In the genomic region with DNA sequence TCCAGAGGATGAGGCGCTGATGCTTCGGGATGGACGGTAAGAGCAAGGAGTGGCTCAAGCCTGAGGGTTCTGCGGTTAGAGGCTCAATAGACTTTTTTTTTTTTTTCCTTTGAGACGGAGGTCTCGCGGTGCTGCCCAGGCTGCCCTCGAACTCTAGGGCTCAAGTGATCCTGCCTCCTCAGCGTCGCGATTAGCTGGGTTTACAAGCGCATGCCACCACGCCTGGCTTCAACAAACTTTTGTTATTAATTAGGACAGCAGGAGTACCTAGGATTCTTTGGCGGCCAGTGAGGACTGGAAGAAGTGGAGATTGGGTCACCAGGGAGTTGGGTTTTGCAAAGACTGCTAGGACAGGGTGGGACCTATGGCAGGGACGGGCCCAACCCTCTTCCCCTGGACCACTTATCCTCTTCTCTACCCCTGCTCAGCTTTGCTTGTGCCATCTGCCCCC, we compare ENCODE assay signal across 8 cellular contexts. TPM values are rescaled to one million over a fixed set of nuclear protein-coding genes. Genes with fewer than 3 reads are reported as not detected.
DNase-seq lines count a peak whose midpoint lies in the region; ATAC-seq and TF ChIP-seq lines count a peak whose summit lies in the region.

No MANE protein-coding gene starts in this region.

- DNase-seq in GM04504 (ENCODE audit: low read depth): peak; percentile 45
- no peak for DNase-seq in LNCaP clone FGC (ENCODE audit: low read depth)
- DNase-seq in astrocyte of the cerebellum (ENCODE audit: low read depth): no peak
- DNase-seq in kidney epithelial cell (ENCODE audit: low read depth): no peak
- DNase-seq in testis: no peak
- DNase-seq in NCI-H128 (lab: John Stamatoyannopoulos, UW; ENCODE audit: unreplicated experiment): no peak
- no peak for DNase-seq in GF-D8 (lab: John Stamatoyannopoulos, UW)

- ATAC-seq in GM19463 (IDR thresholded peaks at IDR 0.05; ENCODE audit: unreplicated experiment): no peak

- in situ Hi-C loops in astrocyte of the cerebellum (cut with HindIII; ENCODE audit: low sequenced_read_pairs): no loop called here

- WGBS in testis, 2 donors: 3 to 4% methylated on average over 15 of the region's 15 CpGs

- H3K27me3 ChIP-seq in kidney epithelial cell (ENCODE audit: control insufficient read depth, insufficient read depth, low read length): no peaks in the 10 kb centered on the region
- H3K27me3 ChIP-seq in testis: no peaks in the 10 kb centered on the region

- TF ChIP-seq CTCF in LNCaP clone FGC (IDR thresholded peaks at IDR 0.05; ENCODE audit: control insufficient read depth, extremely low read depth, insufficient read depth): no peak
- TF ChIP-seq CTCF in astrocyte of the cerebellum (IDR thresholded peaks at IDR 0.05; ENCODE audit: low read depth, low read length, missing control alignments): no peak
- no peak for TF ChIP-seq CTCF in kidney epithelial cell (IDR thresholded peaks at IDR 0.05; ENCODE audit: insufficient read depth, low read length, poor library complexity, severe bottlenecking)
- TF ChIP-seq CTCF in testis (IDR thresholded peaks at IDR 0.05): no peak

- H3K36me3 ChIP-seq in kidney epithelial cell (ENCODE audit: control insufficient read depth, insufficient read depth, low read length): peaks cover 1% of the 10 kb centered on the region
- H3K36me3 ChIP-seq in testis (ENCODE audit: low read depth, missing control alignments): no peaks in the 10 kb centered on the region

- H3K9me3 ChIP-seq in testis: no peaks in the 10 kb centered on the region

- no peak for TF ChIP-seq POLR2A in testis (IDR thresholded peaks at IDR 0.05)

- H3K4me3 ChIP-seq in LNCaP clone FGC (ENCODE audit: low read depth, low read length) (peak overlapping the region; percentile 81), astrocyte of the cerebellum (ENCODE audit: low read depth, low read length) (peak overlapping the region; percentile 85), kidney epithelial cell (ENCODE audit: low read depth, low read length) (peak overlapping the region; percentile 54), testis (peak overlapping the region; percentile 67 to 88)

- intact Hi-C loops in testis (cut with DNase I; ENCODE audit: low total_unique reads): no loop called here

- H3K27ac ChIP-seq in testis: peak overlapping the region; percentile 2 to 73

- H3K4me1 ChIP-seq in testis: peaks cover 15% of the 10 kb centered on the region

RNA-seq across cellular contexts. Expression of a gene that starts 0.6 kb away (rescaled TPM):
- total RNA-seq in kidney epithelial cell (52.6 and 60.1 TPM in 2 replicates), testis (10 to 100 TPM; 27.5 to 31.7 TPM)
- 46.0 TPM for polyA plus RNA-seq in testis (ENCODE audit: insufficient read depth, low read depth, low replicate concordance)

RNA-seq across cellular contexts. Expression of a gene that starts 0.8 kb away (rescaled TPM):
- total RNA-seq in kidney epithelial cell (8.1 and 9.7 TPM in 2 replicates), testis (10 to 100 TPM; 14.9 to 17.0 TPM)
- polyA plus RNA-seq in testis (ENCODE audit: insufficient read depth, low read depth, low replicate concordance): 9.5 TPM

RNA-seq across cellular contexts. Expression of a gene that starts 9.2 kb away (rescaled TPM):
- total RNA-seq in kidney epithelial cell (not detected in 2 replicates), testis (not detected)
- polyA plus RNA-seq in testis (ENCODE audit: insufficient read depth, low read depth, low replicate concordance): 2.1 TPM

RNA-seq across cellular contexts. Expression of a gene that starts 10.1 kb away (rescaled TPM):
- total RNA-seq in kidney epithelial cell: not detected in 2 replicates
- total RNA-seq in testis: under 1 TPM; 0.55 to 0.99 TPM
- polyA plus RNA-seq in testis (ENCODE audit: insufficient read depth, low read depth, low replicate concordance): 2.1 TPM

RNA-seq across cellular contexts. Expression of a gene that starts 20.1 kb away (rescaled TPM):
- 6.9 and 9.9 TPM in 2 replicates for total RNA-seq in kidney epithelial cell
- 100 to 1,000 TPM; 134 to 175 TPM for total RNA-seq in testis
- 71.6 TPM for polyA plus RNA-seq in testis (ENCODE audit: insufficient read depth, low read depth, low replicate concordance)
